ENCODE assay signal across 23 cellular contexts in the genomic region with DNA sequence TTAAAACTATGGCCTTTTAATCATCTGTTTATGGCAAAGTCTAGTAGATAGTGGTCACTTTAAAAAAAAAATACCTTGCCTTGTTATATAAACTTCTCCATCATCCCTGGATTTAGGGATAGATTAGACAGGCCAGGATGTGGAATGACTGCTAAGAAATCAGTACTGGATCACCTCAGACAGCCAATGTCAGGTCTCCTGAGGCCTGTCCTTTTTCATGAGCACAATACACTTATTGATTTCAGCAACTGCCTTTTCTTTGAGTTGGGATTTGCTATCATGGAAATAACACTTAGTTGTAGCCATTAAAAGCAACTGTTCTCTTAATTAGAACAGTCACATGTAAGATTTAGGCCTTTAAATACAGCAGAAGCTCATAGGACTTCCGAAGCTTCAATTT.
"Had no signal": no experiment of that assay in that cellular context is flagged by ENCODE, and none has a peak within 500 bp of the region (broad histone marks: within the 10 kb centered on the region; RNA-seq: fewer than 3 reads in every experiment).

No MANE protein-coding gene starts in this region.

- H3K4me3 Mint-ChIP-seq: immature natural killer cell; memory B cell; mesothelial cell of epicardium; natural killer cell treated with Interleukin-12 subunit alpha and Interleukin-12 subunit beta and Interleukin-15 and Interleukin-18, amount 100 ng/mL, for 72 hours; stimulated activated memory B cell treated with anti-CD40 and anti-IgM and Interleukin-4, amounts not matched to agents 10 μg/mL and 1 μg/mL and 100 μg/mL, for 72 hours; stimulated activated naive CD8-positive, alpha-beta T cell treated with anti-CD3 and anti-CD28 coated beads, Interleukin-15, Interleukin-2, amounts not matched to agents 100 ng/mL and 50 ng/mL, for 24 hours had no signal

- H3K27me3 Mint-ChIP-seq: memory B cell; natural killer cell treated with Interleukin-12 subunit alpha and Interleukin-12 subunit beta and Interleukin-15 and Interleukin-18, amount 100 ng/mL, for 72 hours; stimulated activated memory B cell treated with anti-CD40 and anti-IgM and Interleukin-4, amounts not matched to agents 10 μg/mL and 1 μg/mL and 100 μg/mL, for 72 hours; stimulated activated naive CD8-positive, alpha-beta T cell treated with anti-CD3 and anti-CD28 coated beads, Interleukin-15, Interleukin-2, amounts not matched to agents 100 ng/mL and 50 ng/mL, for 24 hours had no signal

- H3K27ac Mint-ChIP-seq: immature natural killer cell; memory B cell; mesothelial cell of epicardium; natural killer cell treated with Interleukin-12 subunit alpha and Interleukin-12 subunit beta and Interleukin-15 and Interleukin-18, amount 100 ng/mL, for 72 hours; stimulated activated memory B cell treated with anti-CD40 and anti-IgM and Interleukin-4, amounts not matched to agents 10 μg/mL and 1 μg/mL and 100 μg/mL, for 72 hours; stimulated activated naive CD8-positive, alpha-beta T cell treated with anti-CD3 and anti-CD28 coated beads, Interleukin-15, Interleukin-2, amounts not matched to agents 100 ng/mL and 50 ng/mL, for 24 hours had no signal

- ATAC-seq: esophagus mucosa; gastroesophageal sphincter; left cardiac atrium; lower lobe of right lung; natural killer cell treated with Interleukin-12 subunit alpha and Interleukin-12 subunit beta and Interleukin-15 and Interleukin-18, amount 100 ng/mL, for 72 hours; pancreas; right lobe of liver; stimulated activated memory B cell treated with anti-CD40 and anti-IgM and Interleukin-4, amounts not matched to agents 10 μg/mL and 1 μg/mL and 100 μg/mL, for 72 hours had no signal

- H3K4me1 Mint-ChIP-seq: memory B cell; mesothelial cell of epicardium; stimulated activated memory B cell treated with anti-CD40 and anti-IgM and Interleukin-4, amounts not matched to agents 10 μg/mL and 1 μg/mL and 100 μg/mL, for 72 hours had no signal

- H3K27ac ChIP-seq: gastroesophageal sphincter, left ventricle myocardium inferior, lower lobe of right lung, pancreas, prostate gland, right lobe of liver, spleen, thoracic aorta, transverse colon had no signal

- H3K36me3 Mint-ChIP-seq: immature natural killer cell had no signal

- H3K4me3 ChIP-seq: gastroesophageal sphincter, left ventricle myocardium inferior, lower lobe of right lung, pancreas, prostate gland, right lobe of liver, spleen, thoracic aorta, transverse colon had no signal

- DNase-seq: cortex of kidney; effector memory CD4-positive, alpha-beta T cell; immature natural killer cell; left cardiac atrium; left ventricle myocardium inferior; lower lobe of right lung; occipital lobe; pancreas; right lobe of liver; spleen; stimulated activated CD4-positive, alpha-beta T cell treated with anti-CD3 and anti-CD28 coated beads, Interleukin-15, amount 100 ng/mL, for 24 hours; stimulated activated CD4-positive, alpha-beta T cell treated with anti-CD3 and anti-CD28 coated beads, Interleukin-1b, Interleukin-23, amount 100 ng/mL, for 48 hours; stimulated activated CD4-positive, alpha-beta T cell treated with anti-CD3 and anti-CD28 coated beads, Interleukin-4, amount 100 ng/mL, for 24 hours; transverse colon had no signal

- H3K9me3 Mint-ChIP-seq: immature natural killer cell; mesothelial cell of epicardium; natural killer cell treated with Interleukin-12 subunit alpha and Interleukin-12 subunit beta and Interleukin-15 and Interleukin-18, amount 100 ng/mL, for 72 hours; stimulated activated naive CD8-positive, alpha-beta T cell treated with anti-CD3 and anti-CD28 coated beads, Interleukin-15, Interleukin-2, amounts not matched to agents 100 ng/mL and 50 ng/mL, for 24 hours had no signal

- H3K27me3 ChIP-seq: gastroesophageal sphincter, pancreas, right lobe of liver, spleen, transverse colon had no signal
